ENCODE assay signal across 1 cellular context in the genomic region with DNA sequence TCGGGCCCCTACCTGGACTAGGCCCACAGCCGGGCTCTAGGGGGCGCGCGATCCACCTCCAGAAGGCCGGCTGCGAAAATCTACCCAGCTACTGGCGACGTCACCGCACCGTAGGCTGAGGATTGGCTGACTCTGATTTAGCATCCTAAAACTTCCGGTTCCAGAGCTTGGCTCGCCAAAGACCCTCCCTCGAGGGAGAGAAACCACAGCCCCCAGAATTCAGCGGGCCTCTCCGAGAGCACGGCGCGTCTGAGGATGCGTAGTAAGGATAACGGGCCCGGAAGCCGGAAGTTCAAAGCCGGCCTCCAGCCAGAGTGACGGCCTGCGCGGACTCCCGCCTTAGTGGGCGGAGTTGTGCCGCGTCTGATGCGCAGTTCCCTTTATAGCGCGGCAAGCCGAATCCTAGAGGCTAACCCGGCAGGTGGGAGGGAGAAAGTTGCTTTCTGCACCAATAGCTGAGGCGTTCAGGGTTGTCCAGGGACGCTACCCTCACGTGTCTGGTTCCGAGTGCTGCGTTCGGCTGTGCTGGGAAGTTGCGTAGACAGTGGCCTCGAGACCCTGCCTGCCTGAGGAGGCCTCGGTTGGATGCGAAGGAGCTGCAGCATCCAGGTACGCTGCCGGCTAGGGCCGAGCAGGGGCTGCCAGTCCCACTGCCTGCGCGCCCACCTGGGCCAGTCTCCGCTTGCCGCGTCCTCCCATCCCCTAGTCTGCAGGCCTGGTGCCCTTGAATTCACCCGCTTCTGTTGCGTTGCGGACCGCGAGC.
TF ChIP-seq lines count a peak whose summit lies in the region.

A gene (plus strand): TSS at position 544 of the 763 bp plus-strand sequence. CDS start 7,808 bp downstream, outside the sequence.

TF ChIP-seq in K562, 482 proteins besides CTCF, POLR2A, EP300 and RAD21 (continued from another document and continues in another):
- TF ChIP-seq, protein P1, sequence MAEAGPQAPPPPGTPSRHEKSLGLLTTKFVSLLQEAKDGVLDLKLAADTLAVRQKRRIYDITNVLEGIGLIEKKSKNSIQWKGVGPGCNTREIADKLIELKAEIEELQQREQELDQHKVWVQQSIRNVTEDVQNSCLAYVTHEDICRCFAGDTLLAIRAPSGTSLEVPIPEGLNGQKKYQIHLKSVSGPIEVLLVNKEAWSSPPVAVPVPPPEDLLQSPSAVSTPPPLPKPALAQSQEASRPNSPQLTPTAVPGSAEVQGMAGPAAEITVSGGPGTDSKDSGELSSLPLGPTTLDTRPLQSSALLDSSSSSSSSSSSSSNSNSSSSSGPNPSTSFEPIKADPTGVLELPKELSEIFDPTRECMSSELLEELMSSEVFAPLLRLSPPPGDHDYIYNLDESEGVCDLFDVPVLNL (CRISPR knock-in tag; IDR thresholded peaks at IDR 0.05; ENCODE audit: low read depth): no peak; the same call in 1 of the 2 replicates
- 0 out of 2 replicates have a peak, but pooled peaks have one; percentile 20 for TF ChIP-seq NR2C1 (IDR thresholded peaks at IDR 0.05)
- peak; percentile 62 for TF ChIP-seq NR2C1 (tag; IDR thresholded peaks at IDR 0.05)
- TF ChIP-seq PHB2 (IDR thresholded peaks at IDR 0.05; ENCODE audit: low read depth): no peak
- peak; percentile 70 for TF ChIP-seq KDM5B (IDR thresholded peaks at IDR 0.05; ENCODE audit: insufficient replicate concordance, low read depth, low read length)
- TF ChIP-seq, protein P2, sequence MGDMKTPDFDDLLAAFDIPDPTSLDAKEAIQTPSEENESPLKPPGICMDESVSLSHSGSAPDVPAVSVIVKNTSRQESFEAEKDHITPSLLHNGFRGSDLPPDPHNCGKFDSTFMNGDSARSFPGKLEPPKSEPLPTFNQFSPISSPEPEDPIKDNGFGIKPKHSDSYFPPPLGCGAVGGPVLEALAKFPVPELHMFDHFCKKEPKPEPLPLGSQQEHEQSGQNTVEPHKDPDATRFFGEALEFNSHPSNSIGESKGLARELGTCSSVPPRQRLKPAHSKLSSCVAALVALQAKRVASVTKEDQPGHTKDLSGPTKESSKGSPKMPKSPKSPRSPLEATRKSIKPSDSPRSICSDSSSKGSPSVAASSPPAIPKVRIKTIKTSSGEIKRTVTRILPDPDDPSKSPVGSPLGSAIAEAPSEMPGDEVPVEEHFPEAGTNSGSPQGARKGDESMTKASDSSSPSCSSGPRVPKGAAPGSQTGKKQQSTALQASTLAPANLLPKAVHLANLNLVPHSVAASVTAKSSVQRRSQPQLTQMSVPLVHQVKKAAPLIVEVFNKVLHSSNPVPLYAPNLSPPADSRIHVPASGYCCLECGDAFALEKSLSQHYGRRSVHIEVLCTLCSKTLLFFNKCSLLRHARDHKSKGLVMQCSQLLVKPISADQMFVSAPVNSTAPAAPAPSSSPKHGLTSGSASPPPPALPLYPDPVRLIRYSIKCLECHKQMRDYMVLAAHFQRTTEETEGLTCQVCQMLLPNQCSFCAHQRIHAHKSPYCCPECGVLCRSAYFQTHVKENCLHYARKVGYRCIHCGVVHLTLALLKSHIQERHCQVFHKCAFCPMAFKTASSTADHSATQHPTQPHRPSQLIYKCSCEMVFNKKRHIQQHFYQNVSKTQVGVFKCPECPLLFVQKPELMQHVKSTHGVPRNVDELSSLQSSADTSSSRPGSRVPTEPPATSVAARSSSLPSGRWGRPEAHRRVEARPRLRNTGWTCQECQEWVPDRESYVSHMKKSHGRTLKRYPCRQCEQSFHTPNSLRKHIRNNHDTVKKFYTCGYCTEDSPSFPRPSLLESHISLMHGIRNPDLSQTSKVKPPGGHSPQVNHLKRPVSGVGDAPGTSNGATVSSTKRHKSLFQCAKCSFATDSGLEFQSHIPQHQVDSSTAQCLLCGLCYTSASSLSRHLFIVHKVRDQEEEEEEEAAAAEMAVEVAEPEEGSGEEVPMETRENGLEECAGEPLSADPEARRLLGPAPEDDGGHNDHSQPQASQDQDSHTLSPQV (IDR thresholded peaks at IDR 0.05): no peak
- TF ChIP-seq, protein P3, sequence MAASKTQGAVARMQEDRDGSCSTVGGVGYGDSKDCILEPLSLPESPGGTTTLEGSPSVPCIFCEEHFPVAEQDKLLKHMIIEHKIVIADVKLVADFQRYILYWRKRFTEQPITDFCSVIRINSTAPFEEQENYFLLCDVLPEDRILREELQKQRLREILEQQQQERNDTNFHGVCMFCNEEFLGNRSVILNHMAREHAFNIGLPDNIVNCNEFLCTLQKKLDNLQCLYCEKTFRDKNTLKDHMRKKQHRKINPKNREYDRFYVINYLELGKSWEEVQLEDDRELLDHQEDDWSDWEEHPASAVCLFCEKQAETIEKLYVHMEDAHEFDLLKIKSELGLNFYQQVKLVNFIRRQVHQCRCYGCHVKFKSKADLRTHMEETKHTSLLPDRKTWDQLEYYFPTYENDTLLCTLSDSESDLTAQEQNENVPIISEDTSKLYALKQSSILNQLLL (CRISPR knock-in tag; IDR thresholded peaks at IDR 0.05; ENCODE audit: borderline replicate concordance): no peak
- TF ChIP-seq ESRRB (CRISPR knock-in tag; IDR thresholded peaks at IDR 0.05; ENCODE audit: borderline replicate concordance): no peak
- TF ChIP-seq MED1 (CRISPR knock-in tag; IDR thresholded peaks at IDR 0.05; ENCODE audit: borderline replicate concordance): no peak
- TF ChIP-seq STAT5A (IDR thresholded peaks at IDR 0.05; ENCODE audit: borderline replicate concordance, low read length): no peak
- TF ChIP-seq GABPB2 (CRISPR knock-in tag; conservative IDR thresholded peaks at IDR 0.05): no peak
- peak; percentile 78 for TF ChIP-seq EP400 (IDR thresholded peaks at IDR 0.05)
- no peak for TF ChIP-seq HMGN3 (IDR thresholded peaks at IDR 0.05; ENCODE audit: borderline replicate concordance, extremely low read depth, insufficient read length, low read depth, low read length)
- peak; percentile 98 for TF ChIP-seq CXXC5 (CRISPR knock-in tag; IDR thresholded peaks at IDR 0.05)
- TF ChIP-seq, protein P4, sequence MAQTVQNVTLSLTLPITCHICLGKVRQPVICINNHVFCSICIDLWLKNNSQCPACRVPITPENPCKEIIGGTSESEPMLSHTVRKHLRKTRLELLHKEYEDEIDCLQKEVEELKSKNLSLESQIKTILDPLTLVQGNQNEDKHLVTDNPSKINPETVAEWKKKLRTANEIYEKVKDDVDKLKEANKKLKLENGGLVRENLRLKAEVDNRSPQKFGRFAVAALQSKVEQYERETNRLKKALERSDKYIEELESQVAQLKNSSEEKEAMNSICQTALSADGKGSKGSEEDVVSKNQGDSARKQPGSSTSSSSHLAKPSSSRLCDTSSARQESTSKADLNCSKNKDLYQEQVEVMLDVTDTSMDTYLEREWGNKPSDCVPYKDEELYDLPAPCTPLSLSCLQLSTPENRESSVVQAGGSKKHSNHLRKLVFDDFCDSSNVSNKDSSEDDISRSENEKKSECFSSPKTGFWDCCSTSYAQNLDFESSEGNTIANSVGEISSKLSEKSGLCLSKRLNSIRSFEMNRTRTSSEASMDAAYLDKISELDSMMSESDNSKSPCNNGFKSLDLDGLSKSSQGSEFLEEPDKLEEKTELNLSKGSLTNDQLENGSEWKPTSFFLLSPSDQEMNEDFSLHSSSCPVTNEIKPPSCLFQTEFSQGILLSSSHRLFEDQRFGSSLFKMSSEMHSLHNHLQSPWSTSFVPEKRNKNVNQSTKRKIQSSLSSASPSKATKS (CRISPR knock-in tag; IDR thresholded peaks at IDR 0.05): no peak; the same call in 1 of the 2 replicates
- TF ChIP-seq, protein P5, sequence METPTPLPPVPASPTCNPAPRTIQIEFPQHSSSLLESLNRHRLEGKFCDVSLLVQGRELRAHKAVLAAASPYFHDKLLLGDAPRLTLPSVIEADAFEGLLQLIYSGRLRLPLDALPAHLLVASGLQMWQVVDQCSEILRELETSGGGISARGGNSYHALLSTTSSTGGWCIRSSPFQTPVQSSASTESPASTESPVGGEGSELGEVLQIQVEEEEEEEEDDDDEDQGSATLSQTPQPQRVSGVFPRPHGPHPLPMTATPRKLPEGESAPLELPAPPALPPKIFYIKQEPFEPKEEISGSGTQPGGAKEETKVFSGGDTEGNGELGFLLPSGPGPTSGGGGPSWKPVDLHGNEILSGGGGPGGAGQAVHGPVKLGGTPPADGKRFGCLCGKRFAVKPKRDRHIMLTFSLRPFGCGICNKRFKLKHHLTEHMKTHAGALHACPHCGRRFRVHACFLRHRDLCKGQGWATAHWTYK (CRISPR knock-in tag; IDR thresholded peaks at IDR 0.05): 0 out of 2 replicates have a peak, but pooled peaks have one; percentile 49
- peak; percentile 71 for TF ChIP-seq FIP1L1 (IDR thresholded peaks at IDR 0.05; ENCODE audit: low read depth, low read length, poor library complexity, severe bottlenecking)
- TF ChIP-seq MYBL2 (IDR thresholded peaks at IDR 0.05; ENCODE audit: low read depth): no peak
- TF ChIP-seq MYBL2 (CRISPR knock-in tag; IDR thresholded peaks at IDR 0.05; ENCODE audit: borderline replicate concordance): no peak
- no peak for TF ChIP-seq ZNF551 (CRISPR knock-in tag; IDR thresholded peaks at IDR 0.05)
- no peak; the same call in 1 of the 2 replicates for TF ChIP-seq TOE1 (IDR thresholded peaks at IDR 0.05; ENCODE audit: borderline replicate concordance)
- no peak; the same call in 1 of the 2 replicates for TF ChIP-seq TOE1 (CRISPR knock-in tag; IDR thresholded peaks at IDR 0.05; ENCODE audit: borderline replicate concordance, low read depth)
- TF ChIP-seq, protein P6, sequence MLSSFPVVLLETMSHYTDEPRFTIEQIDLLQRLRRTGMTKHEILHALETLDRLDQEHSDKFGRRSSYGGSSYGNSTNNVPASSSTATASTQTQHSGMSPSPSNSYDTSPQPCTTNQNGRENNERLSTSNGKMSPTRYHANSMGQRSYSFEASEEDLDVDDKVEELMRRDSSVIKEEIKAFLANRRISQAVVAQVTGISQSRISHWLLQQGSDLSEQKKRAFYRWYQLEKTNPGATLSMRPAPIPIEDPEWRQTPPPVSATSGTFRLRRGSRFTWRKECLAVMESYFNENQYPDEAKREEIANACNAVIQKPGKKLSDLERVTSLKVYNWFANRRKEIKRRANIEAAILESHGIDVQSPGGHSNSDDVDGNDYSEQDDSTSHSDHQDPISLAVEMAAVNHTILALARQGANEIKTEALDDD (IDR thresholded peaks at IDR 0.05): no peak
- no peak for TF ChIP-seq YBX1 (IDR thresholded peaks at IDR 0.05)
- TF ChIP-seq, protein P7, sequence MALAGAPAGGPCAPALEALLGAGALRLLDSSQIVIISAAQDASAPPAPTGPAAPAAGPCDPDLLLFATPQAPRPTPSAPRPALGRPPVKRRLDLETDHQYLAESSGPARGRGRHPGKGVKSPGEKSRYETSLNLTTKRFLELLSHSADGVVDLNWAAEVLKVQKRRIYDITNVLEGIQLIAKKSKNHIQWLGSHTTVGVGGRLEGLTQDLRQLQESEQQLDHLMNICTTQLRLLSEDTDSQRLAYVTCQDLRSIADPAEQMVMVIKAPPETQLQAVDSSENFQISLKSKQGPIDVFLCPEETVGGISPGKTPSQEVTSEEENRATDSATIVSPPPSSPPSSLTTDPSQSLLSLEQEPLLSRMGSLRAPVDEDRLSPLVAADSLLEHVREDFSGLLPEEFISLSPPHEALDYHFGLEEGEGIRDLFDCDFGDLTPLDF (CRISPR knock-in tag; IDR thresholded peaks at IDR 0.05): no peak; the same call in 1 of the 2 replicates
- no peak for TF ChIP-seq NFIX (CRISPR knock-in tag; IDR thresholded peaks at IDR 0.05; ENCODE audit: low read depth)
- TF ChIP-seq L3MBTL2 (IDR thresholded peaks at IDR 0.05): peak; percentile 85
- no peak for TF ChIP-seq ZNF644 (tag; IDR thresholded peaks at IDR 0.05; ENCODE audit: low read depth)
- TF ChIP-seq BRCA1 (IDR thresholded peaks at IDR 0.05): no peak
- no peak for TF ChIP-seq BRCA1 (CRISPR knock-in tag; IDR thresholded peaks at IDR 0.05)
- TF ChIP-seq ZNF217 (CRISPR knock-in tag; IDR thresholded peaks at IDR 0.05): no peak
- peak; percentile 86 for TF ChIP-seq SUPT5H (IDR thresholded peaks at IDR 0.05)
- no peak for TF ChIP-seq ZZZ3 (IDR thresholded peaks at IDR 0.05)
- no peak for TF ChIP-seq HNRNPK (IDR thresholded peaks at IDR 0.05; ENCODE audit: low read depth, low read length, poor library complexity, severe bottlenecking)
- TF ChIP-seq, protein P8, sequence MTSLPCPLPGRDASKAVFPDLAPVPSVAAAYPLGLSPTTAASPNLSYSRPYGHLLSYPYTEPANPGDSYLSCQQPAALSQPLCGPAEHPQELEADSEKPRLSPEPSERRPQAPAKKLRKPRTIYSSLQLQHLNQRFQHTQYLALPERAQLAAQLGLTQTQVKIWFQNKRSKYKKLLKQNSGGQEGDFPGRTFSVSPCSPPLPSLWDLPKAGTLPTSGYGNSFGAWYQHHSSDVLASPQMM (CRISPR knock-in tag; IDR thresholded peaks at IDR 0.05): no peak
- TF ChIP-seq, protein P9, sequence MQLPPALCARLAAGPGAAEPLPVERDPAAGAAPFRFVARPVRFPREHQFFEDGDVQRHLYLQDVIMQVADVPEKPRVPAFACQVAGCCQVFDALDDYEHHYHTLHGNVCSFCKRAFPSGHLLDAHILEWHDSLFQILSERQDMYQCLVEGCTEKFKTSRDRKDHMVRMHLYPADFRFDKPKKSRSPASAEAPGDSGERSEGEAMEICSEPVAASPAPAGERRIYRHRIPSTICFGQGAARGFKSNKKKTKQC (CRISPR knock-in tag; IDR thresholded peaks at IDR 0.05): peak; percentile 97; the same call in 1 of the 2 replicates
- TF ChIP-seq, protein P10, sequence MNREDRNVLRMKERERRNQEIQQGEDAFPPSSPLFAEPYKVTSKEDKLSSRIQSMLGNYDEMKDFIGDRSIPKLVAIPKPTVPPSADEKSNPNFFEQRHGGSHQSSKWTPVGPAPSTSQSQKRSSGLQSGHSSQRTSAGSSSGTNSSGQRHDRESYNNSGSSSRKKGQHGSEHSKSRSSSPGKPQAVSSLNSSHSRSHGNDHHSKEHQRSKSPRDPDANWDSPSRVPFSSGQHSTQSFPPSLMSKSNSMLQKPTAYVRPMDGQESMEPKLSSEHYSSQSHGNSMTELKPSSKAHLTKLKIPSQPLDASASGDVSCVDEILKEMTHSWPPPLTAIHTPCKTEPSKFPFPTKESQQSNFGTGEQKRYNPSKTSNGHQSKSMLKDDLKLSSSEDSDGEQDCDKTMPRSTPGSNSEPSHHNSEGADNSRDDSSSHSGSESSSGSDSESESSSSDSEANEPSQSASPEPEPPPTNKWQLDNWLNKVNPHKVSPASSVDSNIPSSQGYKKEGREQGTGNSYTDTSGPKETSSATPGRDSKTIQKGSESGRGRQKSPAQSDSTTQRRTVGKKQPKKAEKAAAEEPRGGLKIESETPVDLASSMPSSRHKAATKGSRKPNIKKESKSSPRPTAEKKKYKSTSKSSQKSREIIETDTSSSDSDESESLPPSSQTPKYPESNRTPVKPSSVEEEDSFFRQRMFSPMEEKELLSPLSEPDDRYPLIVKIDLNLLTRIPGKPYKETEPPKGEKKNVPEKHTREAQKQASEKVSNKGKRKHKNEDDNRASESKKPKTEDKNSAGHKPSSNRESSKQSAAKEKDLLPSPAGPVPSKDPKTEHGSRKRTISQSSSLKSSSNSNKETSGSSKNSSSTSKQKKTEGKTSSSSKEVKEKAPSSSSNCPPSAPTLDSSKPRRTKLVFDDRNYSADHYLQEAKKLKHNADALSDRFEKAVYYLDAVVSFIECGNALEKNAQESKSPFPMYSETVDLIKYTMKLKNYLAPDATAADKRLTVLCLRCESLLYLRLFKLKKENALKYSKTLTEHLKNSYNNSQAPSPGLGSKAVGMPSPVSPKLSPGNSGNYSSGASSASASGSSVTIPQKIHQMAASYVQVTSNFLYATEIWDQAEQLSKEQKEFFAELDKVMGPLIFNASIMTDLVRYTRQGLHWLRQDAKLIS (CRISPR knock-in tag; IDR thresholded peaks at IDR 0.05): peak; percentile 38; the same call in 1 of the 2 replicates
- TF ChIP-seq MAFF (IDR thresholded peaks at IDR 0.05; ENCODE audit: low read length): no peak
- TF ChIP-seq SMC3 (conservative IDR thresholded peaks at IDR 0.05; ENCODE audit: insufficient read depth, low read depth, low read length): no peak
- TF ChIP-seq, protein P11, sequence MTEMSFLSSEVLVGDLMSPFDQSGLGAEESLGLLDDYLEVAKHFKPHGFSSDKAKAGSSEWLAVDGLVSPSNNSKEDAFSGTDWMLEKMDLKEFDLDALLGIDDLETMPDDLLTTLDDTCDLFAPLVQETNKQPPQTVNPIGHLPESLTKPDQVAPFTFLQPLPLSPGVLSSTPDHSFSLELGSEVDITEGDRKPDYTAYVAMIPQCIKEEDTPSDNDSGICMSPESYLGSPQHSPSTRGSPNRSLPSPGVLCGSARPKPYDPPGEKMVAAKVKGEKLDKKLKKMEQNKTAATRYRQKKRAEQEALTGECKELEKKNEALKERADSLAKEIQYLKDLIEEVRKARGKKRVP (CRISPR knock-in tag; IDR thresholded peaks at IDR 0.05): no peak
